In the genomic region with DNA sequence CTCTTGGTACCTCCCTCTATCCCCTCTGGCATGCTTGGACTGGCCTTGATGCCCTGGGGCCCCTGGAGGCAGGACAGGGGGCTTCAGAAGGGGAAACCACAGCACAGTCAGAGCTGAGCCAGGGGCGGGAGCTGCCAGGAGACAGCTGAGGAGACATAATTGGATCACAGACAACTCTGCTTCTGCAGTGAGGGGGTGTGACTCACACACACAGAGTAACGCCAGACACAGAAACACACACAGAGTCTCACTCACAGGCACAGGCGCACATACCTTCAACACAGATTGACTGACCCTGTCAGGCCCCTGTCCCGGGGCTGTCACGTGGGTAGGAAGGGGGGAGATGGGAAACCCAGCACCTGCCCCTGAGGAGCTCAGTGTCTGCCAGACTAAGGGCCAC, we compare ENCODE assay signal across 8 cellular contexts. TPM values are rescaled to one million over a fixed set of nuclear protein-coding genes. Genes with fewer than 3 reads are reported as not detected.
DNase-seq lines count a peak whose midpoint lies in the region; ATAC-seq and TF ChIP-seq lines count a peak whose summit lies in the region.
"Had no signal": no experiment of that assay in that cellular context is flagged by ENCODE, and none has a peak within 500 bp of the region (broad histone marks: within the 10 kb centered on the region; RNA-seq: fewer than 3 reads in every experiment).

No MANE protein-coding gene starts in this region.

- intact Hi-C loops in stomach (cut with DNase I; ENCODE audit: low total_unique reads) = no loop called here

- TF ChIP-seq CTCF in right atrium auricular region (IDR thresholded peaks at IDR 0.05) = no peak
- TF ChIP-seq CTCF in stomach (IDR thresholded peaks at IDR 0.05) = no peak

- ATAC-seq in HG03442 (IDR thresholded peaks at IDR 0.05; ENCODE audit: unreplicated experiment) (no peak), GM19455 (IDR thresholded peaks at IDR 0.05; ENCODE audit: unreplicated experiment) (no peak)

- 18 to 29% (median 23%) methylated on average over 4 to 5 of the region's 5 CpGs for WGBS in stomach, 5 donors

- TF ChIP-seq POLR2A in stomach (IDR thresholded peaks at IDR 0.05) = no peak

- H3K27ac ChIP-seq in right atrium auricular region = peak overlapping the region; percentile 76 to 86
- peak overlapping the region; percentile 11 to 96 (median 93) for H3K27ac ChIP-seq in stomach
- H3K27ac ChIP-seq: parathyroid adenoma had no signal

- H3K4me1 ChIP-seq in right atrium auricular region (peaks cover 0 to 59% of the 10 kb centered on the region in 2 donors), stomach (peaks cover 61 to 96% (median 84%) of the 10 kb centered on the region in 4 donors)
- H3K4me1 ChIP-seq: parathyroid adenoma had no signal

- H3K27me3 ChIP-seq in right atrium auricular region = no peaks in the 10 kb centered on the region
- H3K27me3 ChIP-seq in stomach = no peaks in the 10 kb centered on the region

- H3K9me3 ChIP-seq in right atrium auricular region = no peaks in the 10 kb centered on the region
- H3K9me3 ChIP-seq in stomach = no peaks in the 10 kb centered on the region

- peak; percentile 90 for DNase-seq in HT1080 (ENCODE audit: low read depth)
- DNase-seq in amniotic stem cell (lab: John Stamatoyannopoulos, UW) = peak; percentile 79
- DNase-seq in right atrium auricular region (ENCODE audit: low spot score) = peak; percentile 81
- no peak for DNase-seq in stomach
- no peak for DNase-seq in NCI-H146 treated with DMSO at 0.1 percent for 48 hours (lab: John Stamatoyannopoulos, UW; ENCODE audit: unreplicated experiment)

- TF ChIP-seq EP300 in stomach (IDR thresholded peaks at IDR 0.05) = no peak

- H3K4me3 ChIP-seq in right atrium auricular region (no peak overlapping the region), stomach (no peak overlapping the region)

- no peaks in the 10 kb centered on the region for H3K36me3 ChIP-seq in right atrium auricular region
- peaks cover 4 to 23% (median 11%) of the 10 kb centered on the region in 4 donors for H3K36me3 ChIP-seq in stomach

RNA-seq across cellular contexts. Expression of gene STARD10, which starts 20.6 kb away (rescaled TPM):
- 31.2 and 41.0 TPM in 2 replicates for total RNA-seq in HT1080 (2014; rRNA removed; shearing (Covaris generic))
- polyA plus RNA-seq in HT1080 (2015; cell fraction: cytosol; rRNA removed) = 17.2 and 30.0 TPM in 2 replicates
- 7.2 and 9.5 TPM in 2 replicates for polyA plus RNA-seq in HT1080 (2015; cell fraction: nucleus; rRNA removed)
- total RNA-seq in right atrium auricular region (100 to 1,000 TPM in 1 of 2 donors, 10 to 100 TPM in 1; 77.0 to 112 TPM), stomach (100 to 1,000 TPM; 125 to 895 (median 321) TPM)
- 100 to 1,000 TPM; 310 to 950 (median 759) TPM for polyA plus RNA-seq in stomach

RNA-seq across cellular contexts. Expression of gene ARAP1, which starts 21.1 kb away (rescaled TPM):
- total RNA-seq in HT1080 (2014; rRNA removed; shearing (Covaris generic)) = 67.3 and 87.4 TPM in 2 replicates
- 58.8 and 64.3 TPM in 2 replicates for polyA plus RNA-seq in HT1080 (2015; cell fraction: cytosol; rRNA removed)
- polyA plus RNA-seq in HT1080 (2015; cell fraction: nucleus; rRNA removed) = 168 and 235 TPM in 2 replicates
- total RNA-seq in right atrium auricular region (10 to 100 TPM; 74.0 to 83.8 TPM), stomach (100 to 1,000 TPM in 3 of 5 donors, 10 to 100 TPM in 2; 61.9 to 201 (median 127) TPM)
- polyA plus RNA-seq in stomach = 10 to 100 TPM; 32.2 to 51.1 (median 38.2) TPM

RNA-seq across cellular contexts. Expression of gene ATG16L2, which starts 40.9 kb away (rescaled TPM):
- total RNA-seq in HT1080 (2014; rRNA removed; shearing (Covaris generic)) = 6.2 and 8.6 TPM in 2 replicates
- 10.9 and 14.4 TPM in 2 replicates for polyA plus RNA-seq in HT1080 (2015; cell fraction: cytosol; rRNA removed)
- 170 and 190 TPM in 2 replicates for polyA plus RNA-seq in HT1080 (2015; cell fraction: nucleus; rRNA removed)
- total RNA-seq in right atrium auricular region (10 to 100 TPM in 1 of 2 donors, 1 to 10 TPM in 1; 9.0 to 10.0 TPM), stomach (100 to 1,000 TPM in 1 of 5 donors, 10 to 100 TPM in 4; 13.0 to 266 (median 40.3) TPM)
- 10 to 100 TPM; 15.4 to 67.0 (median 30.4) TPM for polyA plus RNA-seq in stomach

Comparison
In these comparisons a context has a peak if more than half of its experiments do, and no peak if none do; other contexts are left out.
1. DNase-seq: peak in HT1080 (single experiment), amniotic stem cell (single experiment) and right atrium auricular region (single experiment); none in stomach (single experiment) and NCI-H146 treated with DMSO at 0.1 percent for 48 hours (single experiment).